4 cellular contexts compared by ENCODE assay signal in genomic region chr14:70231756-70232544, GRCh38. TPM values are rescaled to one million over a fixed set of nuclear protein-coding genes. Genes with fewer than 3 reads are reported as not detected.
"Had no signal": no experiment of that assay in that cellular context is flagged by ENCODE, and none has a peak within 500 bp of the region (broad histone marks: within the 10 kb centered on the region; RNA-seq: fewer than 3 reads in every experiment).

No MANE protein-coding gene starts in this region.

RNA-seq across cellular contexts. Expression of gene SLC8A3, which starts 43.2 kb away (rescaled TPM):
- total RNA-seq: activated CD8-positive, alpha-beta T cell treated with anti-CD3 and anti-CD28 coated beads, Interleukin-2, amount 10 ng/mL, durations not matched to agents 7 days and 5 days; NCI-H460; PC-9; SK-MEL-5 had no signal
